8 cellular contexts compared by ENCODE assay signal in genomic region chr15:41893422-41894250, GRCh38. TPM values are rescaled to one million over a fixed set of nuclear protein-coding genes. Genes with fewer than 3 reads are reported as not detected.
A peak's percentile ranks its signal among the peaks of the same experiment; 100 is the strongest.
DNase-seq lines count a peak whose midpoint lies in the region; ATAC-seq and TF ChIP-seq lines count a peak whose summit lies in the region.
"Had no signal": no experiment of that assay in that cellular context is flagged by ENCODE, and none has a peak within 500 bp of the region (broad histone marks: within the 10 kb centered on the region; RNA-seq: fewer than 3 reads in every experiment).

Gene SPTBN5, minus strand, starts transcription at chr15:41894053. Its CDS starts 556 bp downstream, at chr15:41893497.

- no peak within 1 kb of the TSS for H3K9ac ChIP-seq in smooth muscle cell (ENCODE audit: low read depth)

- DNase-seq in GM06990 (ENCODE audit: extremely low read depth, insufficient read length): no peak
- no peak for DNase-seq in SJSA1 (ENCODE audit: low read depth in 1 of 2, low spot score in 2 of 2)
- DNase-seq in esophagus muscularis mucosa (ENCODE audit: extremely low spot score): no peak
- DNase-seq in smooth muscle cell (lab: John Stamatoyannopoulos, UW; ENCODE audit: unreplicated experiment): no peak
- no peak for DNase-seq in NCI-H2227 treated with DMSO at 0.1 percent for 48 hours (lab: John Stamatoyannopoulos, UW)
- no peak for DNase-seq in NCI-H82 treated with DMSO at 0.1 percent for 48 hours (lab: John Stamatoyannopoulos, UW; ENCODE audit: unreplicated experiment)
- DNase-seq: NCI-H1105 treated with DMSO at 0.1 percent for 48 hours had no signal

- 94% methylated on average over 7 of the region's 15 CpGs for WGBS in esophagus muscularis mucosa
- WGBS in smooth muscle cell (ENCODE audit: low lambda C conversion rate): 89% methylated on average over 15 of the region's 15 CpGs

- H3F3A ChIP-seq in smooth muscle cell (ENCODE audit: low read depth): no peaks in the 10 kb centered on the region

- H3K9me3 ChIP-seq in SJSA1 (replicated peaks) (no peaks in the 10 kb centered on the region), esophagus muscularis mucosa (no peaks in the 10 kb centered on the region), smooth muscle cell (replicated peaks; ENCODE audit: low read depth) (no peaks in the 10 kb centered on the region)

- no peak for ATAC-seq in GM21528 (IDR thresholded peaks at IDR 0.05; ENCODE audit: low FRiP score, unreplicated experiment)

- H3K27ac ChIP-seq in SJSA1: peak within 1 kb of the TSS; percentile 41; the same call in 1 of the 2 replicates
- H3K27ac ChIP-seq in esophagus muscularis mucosa (replicated peaks in 1 of 4): peak within 1 kb of the TSS; percentile 23 to 66 (median 42)
- H3K27ac ChIP-seq in smooth muscle cell (ENCODE audit: low read depth): peak within 1 kb of the TSS; percentile 24

- TF ChIP-seq CTCF in GM06990 (IDR thresholded peaks at IDR 0.05; ENCODE audit: insufficient read depth, low read length, poor library complexity, severe bottlenecking) (no peak), esophagus muscularis mucosa (IDR thresholded peaks at IDR 0.05) (no peak), smooth muscle cell (IDR thresholded peaks at IDR 0.05; ENCODE audit: borderline replicate concordance, insufficient read depth, poor library complexity, severe bottlenecking) (no peak)

- peaks cover 15% of the 10 kb centered on the region for H3K4me1 ChIP-seq in SJSA1 (replicated peaks)
- peaks cover 24 to 34% (median 27%) of the 10 kb centered on the region in 4 donors for H3K4me1 ChIP-seq in esophagus muscularis mucosa
- peaks cover 11% of the 10 kb centered on the region for H3K4me1 ChIP-seq in smooth muscle cell (ENCODE audit: low read depth)

- no peak within 1 kb of the TSS for H2AFZ ChIP-seq in smooth muscle cell (ENCODE audit: low read depth)

- H3K36me3 ChIP-seq in GM06990 (ENCODE audit: control insufficient read depth, insufficient read depth, low read length): peaks cover 6% of the 10 kb centered on the region
- H3K36me3 ChIP-seq in SJSA1: peaks cover 5% of the 10 kb centered on the region
- peaks cover 0 to 6% (median 3%) of the 10 kb centered on the region in 4 donors for H3K36me3 ChIP-seq in esophagus muscularis mucosa
- H3K36me3 ChIP-seq in smooth muscle cell (ENCODE audit: low read depth): no peaks in the 10 kb centered on the region

- intact Hi-C loops in esophagus muscularis mucosa (cut with DNase I): loop anchor here (5.0 kb wide), 1 partner anchor 66 kb away; the partner anchor contains the start of gene JMJD7

- H3K4me3 ChIP-seq in GM06990 (replicated peaks; ENCODE audit: low read depth, low read length) (peak within 1 kb of the TSS; percentile 26), SJSA1 (no peak within 1 kb of the TSS; the same call in 1 of the 2 replicates), esophagus muscularis mucosa (peak within 1 kb of the TSS; percentile 15 to 29 (median 20)), smooth muscle cell (no peak within 1 kb of the TSS)

- peak within 1 kb of the TSS; percentile 56 for H3K4me2 ChIP-seq in smooth muscle cell

- no peaks in the 10 kb centered on the region for H3K79me2 ChIP-seq in smooth muscle cell (ENCODE audit: low read depth)

- no peak for TF ChIP-seq POLR2A in esophagus muscularis mucosa (IDR thresholded peaks at IDR 0.05; ENCODE audit: low read depth)

- H3K27me3 ChIP-seq in GM06990 (replicated peaks; ENCODE audit: control insufficient read depth, insufficient read depth, low read length) (no peaks in the 10 kb centered on the region), SJSA1 (replicated peaks) (no peaks in the 10 kb centered on the region), esophagus muscularis mucosa (no peaks in the 10 kb centered on the region), smooth muscle cell (ENCODE audit: low read depth) (no peaks in the 10 kb centered on the region)

- TF ChIP-seq EP300 in esophagus muscularis mucosa (IDR thresholded peaks at IDR 0.05): no peak

- no peaks in the 10 kb centered on the region for H4K20me1 ChIP-seq in smooth muscle cell (ENCODE audit: low read depth)

RNA-seq across cellular contexts. Expression of gene SPTBN5, which starts in this region (rescaled TPM):
- total RNA-seq in SJSA1 (2014; rRNA removed; shearing (Covaris generic)): 0.34 and 0.75 TPM in 2 replicates
- total RNA-seq in esophagus muscularis mucosa (1 to 10 TPM in 2 of 4 donors, under 1 TPM in 2; 0.17 to 1.2 (median 0.68) TPM), smooth muscle cell (0.04 and 0.13 TPM in 2 replicates)
- 0.08 and 1.1 TPM in 2 replicates for polyA plus RNA-seq in smooth muscle cell

Comparison
In these comparisons a context has a peak if more than half of its experiments do, and no peak if none do; other contexts are left out.
1. H3K4me3 ChIP-seq: peak in GM06990 (single experiment) and esophagus muscularis mucosa (4 of 4); none in SJSA1 (single experiment) and smooth muscle cell (single experiment).
2. Peak in every context shown above with its lines, with median percentiles within 50 percentile points of each other: H3K27ac ChIP-seq.